ENCODE assay signal across 23 cellular contexts in genomic region chr7:95491201-95491600, GRCh38. TPM values are rescaled to one million over a fixed set of nuclear protein-coding genes. Genes with fewer than 3 reads are reported as not detected.
"Had no signal": no experiment of that assay in that cellular context is flagged by ENCODE, and none has a peak within 500 bp of the region (broad histone marks: within the 10 kb centered on the region; RNA-seq: fewer than 3 reads in every experiment).

No MANE protein-coding gene starts in this region.

- H3K4me3 Mint-ChIP-seq: endodermal cell; natural killer cell; stimulated activated naive B cell treated with anti-CD40 and anti-IgM and Interleukin-4, amounts not matched to agents 10 μg/mL and 1 μg/mL and 100 μg/mL, for 72 hours; stimulated activated naive CD8-positive, alpha-beta T cell treated with anti-CD3 and anti-CD28 coated beads, Interleukin-15, amount 100 ng/mL, for 72 hours had no signal

- H3K27ac ChIP-seq: coronary artery, heart left ventricle, spleen, testis, tibial nerve had no signal

- H3K4me1 ChIP-seq: spleen, testis, tibial nerve had no signal

- H3K27ac Mint-ChIP-seq: endodermal cell; natural killer cell; stimulated activated naive B cell treated with anti-CD40 and anti-IgM and Interleukin-4, amounts not matched to agents 10 μg/mL and 1 μg/mL and 100 μg/mL, for 72 hours had no signal

- H3K27me3 ChIP-seq: heart left ventricle, spleen, testis, tibial nerve had no signal

- H3K4me3 ChIP-seq: coronary artery, heart left ventricle, spleen, testis, tibial nerve had no signal

- H3K9me3 Mint-ChIP-seq: endodermal cell; natural killer cell; stimulated activated naive B cell treated with anti-CD40 and anti-IgM and Interleukin-4, amounts not matched to agents 10 μg/mL and 1 μg/mL and 100 μg/mL, for 72 hours; stimulated activated naive CD8-positive, alpha-beta T cell treated with anti-CD3 and anti-CD28 coated beads, Interleukin-15, amount 100 ng/mL, for 72 hours had no signal

- H3K36me3 ChIP-seq: heart left ventricle, spleen, tibial nerve had no signal

- H3K36me3 Mint-ChIP-seq: natural killer cell; stimulated activated naive B cell treated with anti-CD40 and anti-IgM and Interleukin-4, amounts not matched to agents 10 μg/mL and 1 μg/mL and 100 μg/mL, for 72 hours had no signal

- H3K4me1 Mint-ChIP-seq: natural killer cell; stimulated activated naive B cell treated with anti-CD40 and anti-IgM and Interleukin-4, amounts not matched to agents 10 μg/mL and 1 μg/mL and 100 μg/mL, for 72 hours; stimulated activated naive CD8-positive, alpha-beta T cell treated with anti-CD3 and anti-CD28 coated beads, Interleukin-15, amount 100 ng/mL, for 72 hours had no signal

- H3K9me3 ChIP-seq: heart left ventricle, spleen, testis, tibial nerve had no signal

- DNase-seq: effector CD4-positive, alpha-beta T cell; endodermal cell; heart left ventricle; hypothalamus; natural killer cell; posterior cingulate gyrus; spleen; stimulated activated CD4-positive, alpha-beta T cell treated with anti-CD3 and anti-CD28 coated beads, Interleukin-15, amount 100 ng/mL, for 24 hours; stimulated activated CD4-positive, alpha-beta T cell treated with anti-CD3 and anti-CD28 coated beads, Interleukin-1b, Interleukin-23, amount 100 ng/mL, for 48 hours; stimulated activated CD4-positive, alpha-beta T cell treated with anti-CD3 and anti-CD28 coated beads, Interleukin-4, amount 100 ng/mL, for 4 hours; stimulated activated naive B cell treated with anti-CD40 and anti-IgM and Interleukin-4, amounts not matched to agents 10 μg/mL and 1 μg/mL and 100 μg/mL, for 72 hours; stimulated activated naive CD8-positive, alpha-beta T cell treated with anti-CD3 and anti-CD28 coated beads, Interleukin-15, amount 100 ng/mL, for 72 hours; testis had no signal

- ATAC-seq: natural killer cell; sciatic nerve; stimulated activated naive B cell treated with anti-CD40 and anti-IgM and Interleukin-4, amounts not matched to agents 10 μg/mL and 1 μg/mL and 100 μg/mL, for 72 hours; stimulated activated naive CD8-positive, alpha-beta T cell treated with anti-CD3 and anti-CD28 coated beads, Interleukin-15, amount 100 ng/mL, for 72 hours had no signal

RNA-seq across cellular contexts. Expression of gene ASB4, which starts 5.5 kb away (rescaled TPM):
- total RNA-seq: chondrocyte, dermis microvascular lymphatic vessel endothelial cell, endodermal cell, endothelial cell of umbilical vein, esophagus mucosa, fibroblast of lung, lung microvascular endothelial cell, natural killer cell, osteocyte, spleen, tibial nerve had no signal
- polyA plus RNA-seq: endothelial cell of umbilical vein, fibroblast of lung had no signal
